Comparison of ENCODE assay signal across 12 cellular contexts in the genomic region with DNA sequence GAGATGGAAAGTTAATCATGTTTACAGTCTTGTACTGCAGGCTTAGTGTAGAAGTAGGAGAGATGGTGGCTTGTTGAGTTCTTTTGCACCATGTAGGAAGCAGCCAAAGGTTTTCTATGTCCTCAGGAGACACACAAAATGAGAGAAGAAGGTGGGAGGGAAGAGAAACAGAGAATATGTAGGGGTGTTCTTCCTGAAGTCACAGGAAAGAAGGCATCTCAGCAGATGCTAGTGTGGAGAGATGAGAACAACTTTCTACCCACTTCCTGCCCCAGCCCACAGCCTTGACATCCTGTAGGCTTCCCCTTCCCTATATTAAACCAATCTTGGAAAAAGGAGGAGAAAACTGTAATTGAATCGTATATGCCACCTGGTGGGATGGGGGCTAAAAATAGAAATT.
DNase-seq lines count a peak whose midpoint lies in the region; ATAC-seq, FAIRE-seq and TF ChIP-seq lines count a peak whose summit lies in the region.
"Had no signal": no experiment of that assay in that cellular context is flagged by ENCODE, and none has a peak within 500 bp of the region (broad histone marks: within the 10 kb centered on the region; RNA-seq: fewer than 3 reads in every experiment).

No MANE protein-coding gene starts in this region.

- no peaks in the 10 kb centered on the region for H3K36me3 ChIP-seq in CD8-positive, alpha-beta memory T cell (ENCODE audit: insufficient read depth, low read length)
- H3K36me3 ChIP-seq in OCI-LY7 (ENCODE audit: insufficient read depth, low read length) (no peaks in the 10 kb centered on the region), body of pancreas (replicated peaks in 1 of 2; ENCODE audit: insufficient read depth in 1 of 2, low read depth in 2 of 2) (no peaks in the 10 kb centered on the region)

- no peaks in the 10 kb centered on the region for H4K20me1 ChIP-seq in OCI-LY7 (ENCODE audit: insufficient read depth, low read length)

- no TSS peak for BruUV-seq in OCI-LY7 (replicated peaks; lab: Mats Ljungman, UMichigan)

- no peak overlapping the region for H3K27ac ChIP-seq in CD8-positive, alpha-beta memory T cell (ENCODE audit: low read depth, low read length)
- no peak overlapping the region for H3K27ac ChIP-seq in OCI-LY7 (ENCODE audit: low read depth, low read length, poor library complexity, severe bottlenecking)
- no peak overlapping the region for H3K27ac ChIP-seq in body of pancreas

- no peaks in the 10 kb centered on the region for H3K9me3 ChIP-seq in CD8-positive, alpha-beta memory T cell (ENCODE audit: low read length)
- H3K9me3 ChIP-seq in OCI-LY7 (ENCODE audit: low read length) (no peaks in the 10 kb centered on the region), body of pancreas (no peaks in the 10 kb centered on the region)

- 30 to 58% methylated on average over 1 of the region's 1 CpG for WGBS in body of pancreas, 2 donors

- peak overlapping the region; percentile 22; the same call in 1 of the 2 replicates for H3K4me2 ChIP-seq in OCI-LY7 (ENCODE audit: low read length)

- no peaks in the 10 kb centered on the region for H3K9me2 ChIP-seq in OCI-LY7 (ENCODE audit: insufficient read depth, low read length)

- TF ChIP-seq POLR2A in body of pancreas (IDR thresholded peaks at IDR 0.05): no peak

- no peak for TF ChIP-seq CTCF in OCI-LY7 (conservative IDR thresholded peaks at IDR 0.05; ENCODE audit: low read length)
- TF ChIP-seq CTCF in body of pancreas (IDR thresholded peaks at IDR 0.05): no peak
- TF ChIP-seq CTCF in nephron progenitor cell (IDR thresholded peaks at IDR 0.05): no peak

- peaks cover 26% of the 10 kb centered on the region for H3K4me1 ChIP-seq in CD8-positive, alpha-beta memory T cell (ENCODE audit: insufficient read depth, low read length)
- H3K4me1 ChIP-seq in OCI-LY7 (ENCODE audit: insufficient read depth, low read length, poor library complexity, severe bottlenecking): peaks cover 16% of the 10 kb centered on the region
- no peaks in the 10 kb centered on the region for H3K4me1 ChIP-seq in body of pancreas

- H3K4me3 Mint-ChIP-seq in CD8-positive, alpha-beta memory T cell: peak overlapping the region in 4 of 7 donors; percentile 10 to 35 (median 13)
- no peak overlapping the region for H3K4me3 Mint-ChIP-seq in nephron progenitor cell

- no peaks in the 10 kb centered on the region for H3K27me3 ChIP-seq in CD8-positive, alpha-beta memory T cell (ENCODE audit: insufficient read depth, low read length, poor library complexity, severe bottlenecking)
- no peaks in the 10 kb centered on the region for H3K27me3 ChIP-seq in body of pancreas

- peak overlapping the region; percentile 70; the same call in 1 of the 2 replicates for H2AFZ ChIP-seq in OCI-LY7 (ENCODE audit: low read length)

- peak; percentile 58 for ATAC-seq in GM18909 (IDR thresholded peaks at IDR 0.05; ENCODE audit: poor library complexity, unreplicated experiment)
- ATAC-seq in HG02852 (IDR thresholded peaks at IDR 0.05; ENCODE audit: unreplicated experiment): peak; percentile 66
- no peak for ATAC-seq in body of pancreas
- ATAC-seq in GM21360 (IDR thresholded peaks at IDR 0.05; ENCODE audit: unreplicated experiment): no peak
- ATAC-seq: left colon had no signal

- POLR2A ChIA-PET in CD8-positive, alpha-beta memory T cell (lab: Charles Lee): no interaction called here
- POLR2A ChIA-PET in OCI-LY7 (lab: Charles Lee): interaction anchor here (0.6 to 1.4 kb wide), 4 partner anchors 14 to 442 kb away, joined by 3 to 4 read pairs (median 3); no protein-coding TSS in a partner anchor

- peaks cover 9 to 16% of the 10 kb centered on the region in 2 donors for H3K27me3 Mint-ChIP-seq in CD8-positive, alpha-beta memory T cell
- no peaks in the 10 kb centered on the region for H3K27me3 Mint-ChIP-seq in nephron progenitor cell (ENCODE audit: low read depth, poor library complexity)

- H3K79me2 ChIP-seq in OCI-LY7 (ENCODE audit: insufficient read depth, low read depth, low read length): no peaks in the 10 kb centered on the region

- intact Hi-C loops in OCI-LY7 (cut with micrococcal nuclease; ENCODE audit: unreplicated experiment): no loop called here
- intact Hi-C loops in body of pancreas (cut with DNase I): no loop called here

- peaks cover 19 to 35% (median 34%) of the 10 kb centered on the region in 3 donors for H3K4me1 Mint-ChIP-seq in CD8-positive, alpha-beta memory T cell
- no peaks in the 10 kb centered on the region for H3K4me1 Mint-ChIP-seq in nephron progenitor cell

- H3K27ac Mint-ChIP-seq in CD8-positive, alpha-beta memory T cell: peak overlapping the region in 5 of 8 donors; percentile 21 to 83 (median 47)
- H3K27ac Mint-ChIP-seq in nephron progenitor cell: no peak overlapping the region

- H3K4me3 ChIP-seq in CD8-positive, alpha-beta memory T cell (ENCODE audit: low read length): no peak overlapping the region
- no peak overlapping the region for H3K4me3 ChIP-seq in OCI-LY7 (ENCODE audit: low read depth, low read length, poor library complexity, severe bottlenecking)
- H3K4me3 ChIP-seq in body of pancreas: no peak overlapping the region

- DNase-seq in CD8-positive, alpha-beta memory T cell: no peak
- DNase-seq in OCI-LY7 (ENCODE audit: low spot score): peak; percentile 11
- DNase-seq in frontal cortex (ENCODE audit: low spot score in 2 of 2): no peak
- no peak for DNase-seq in body of pancreas
- DNase-seq in nephron progenitor cell: no peak
- DNase-seq: activated T-cell treated with anti-CD3 and anti-CD28 coated beads, Interleukin-2, amount 50 U/mL, for 1 hour; left colon; NCI-H1436 treated with DMSO at 0.1 percent for 48 hours had no signal

- no peaks in the 10 kb centered on the region for H3K9me3 Mint-ChIP-seq in CD8-positive, alpha-beta memory T cell
- H3K9me3 Mint-ChIP-seq in nephron progenitor cell: no peaks in the 10 kb centered on the region

- CTCF ChIA-PET in CD8-positive, alpha-beta memory T cell (lab: Charles Lee): interaction anchor here (1.7 kb wide), 1 partner anchor 14 kb away, joined by 6 read pairs; no protein-coding TSS in a partner anchor
- CTCF ChIA-PET in OCI-LY7 (lab: Charles Lee; ENCODE audit: unreplicated experiment): interaction anchor here (1.0 kb wide), 1 partner anchor 16 kb away, joined by 3 read pairs; no protein-coding TSS in a partner anchor

- FAIRE-seq in frontal cortex (lab: Jason Lieb, UNC): no peak
- FAIRE-seq: colon had no signal

- H3K36me3 Mint-ChIP-seq in CD8-positive, alpha-beta memory T cell: no peaks in the 10 kb centered on the region
- H3K36me3 Mint-ChIP-seq in nephron progenitor cell (ENCODE audit: low read depth): no peaks in the 10 kb centered on the region

Comparison
In these comparisons a context has a peak if more than half of its experiments do, and no peak if none do; other contexts are left out.
1. ATAC-seq: peak in GM18909 (single experiment) and HG02852 (single experiment); none in body of pancreas (single experiment) and GM21360 (single experiment).